Comparison of ENCODE assay signal across 1 cellular context in the genomic region with DNA sequence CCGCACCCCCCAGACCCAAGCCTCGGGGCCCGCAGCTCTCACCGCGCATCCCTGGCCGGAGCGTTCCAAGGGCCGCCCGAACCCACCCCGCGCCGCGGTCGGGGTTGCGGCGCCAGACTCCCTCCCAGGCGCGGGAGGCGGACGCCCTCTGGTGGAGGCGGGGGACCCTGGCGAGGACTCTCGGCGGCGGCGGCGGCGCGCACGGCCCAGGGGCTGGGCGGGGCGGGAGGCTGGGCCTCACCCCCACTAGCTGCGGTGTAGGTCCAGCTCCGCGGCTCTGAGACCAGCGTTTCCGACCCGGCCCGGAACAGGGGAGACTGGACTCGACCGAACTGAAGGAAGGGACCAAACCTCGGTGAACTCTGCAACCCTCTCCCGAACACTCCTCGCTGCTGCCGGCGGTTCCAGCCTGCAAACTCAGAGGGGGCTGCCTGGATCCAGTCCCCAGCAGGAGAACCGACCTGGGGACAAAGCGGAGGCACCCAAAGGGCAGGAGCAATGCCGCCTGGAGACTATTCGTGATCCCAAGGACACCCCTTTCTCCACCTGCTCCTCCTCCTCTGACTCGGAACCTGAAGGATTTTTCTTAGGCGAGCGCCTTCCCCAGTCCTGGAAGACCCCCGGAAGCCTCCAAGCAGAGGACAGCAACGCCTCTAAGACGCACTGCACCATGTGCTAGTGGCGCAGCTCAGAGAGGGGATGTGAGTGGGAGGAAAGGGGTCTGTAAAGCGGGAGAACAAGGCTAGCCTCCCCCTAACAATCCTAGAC.
TF ChIP-seq lines count a peak whose summit lies in the region.

No MANE protein-coding gene starts in this region.

TF ChIP-seq in HepG2, 621 proteins besides CTCF, POLR2A, EP300 and RAD21 (continued from another document and continues in another):
- TF ChIP-seq STAT6 (CRISPR knock-in tag; IDR thresholded peaks at IDR 0.05; ENCODE audit: borderline replicate concordance) (no peak), ZNF589 (CRISPR knock-in tag; conservative IDR thresholded peaks at IDR 0.05) (peak; percentile 35; the same call in 1 of the 2 replicates), ZNF546 (CRISPR knock-in tag; conservative IDR thresholded peaks at IDR 0.05) (peak; percentile 88; the same call in 1 of the 2 replicates), ZNF3 (CRISPR knock-in tag; IDR thresholded peaks at IDR 0.05) (no peak), CBX2 (IDR thresholded peaks at IDR 0.05; ENCODE audit: low read depth, low read length) (no peak), CBX2 (CRISPR knock-in tag; IDR thresholded peaks at IDR 0.05; ENCODE audit: low read depth) (no peak), NR1H2 (CRISPR knock-in tag; IDR thresholded peaks at IDR 0.05; ENCODE audit: borderline replicate concordance, low read depth) (no peak), ZNF839 (CRISPR knock-in tag; IDR thresholded peaks at IDR 0.05; ENCODE audit: borderline replicate concordance) (0 out of 2 replicates have a peak, but pooled peaks have one; percentile 15), ZNF558 (CRISPR knock-in tag; IDR thresholded peaks at IDR 0.05; ENCODE audit: borderline replicate concordance) (0 out of 2 replicates have a peak, but pooled peaks have one; percentile 66), ARID2 (CRISPR knock-in tag; IDR thresholded peaks at IDR 0.05; ENCODE audit: borderline replicate concordance) (no peak), ZBTB3 (CRISPR knock-in tag; IDR thresholded peaks at IDR 0.05; ENCODE audit: borderline replicate concordance, low read depth) (0 out of 2 replicates have a peak, but pooled peaks have one; percentile 69), MAFG (CRISPR knock-in tag; IDR thresholded peaks at IDR 0.05) (no peak), ZNF260 (CRISPR knock-in tag; IDR thresholded peaks at IDR 0.05; ENCODE audit: borderline replicate concordance, low read depth) (0 out of 2 replicates have a peak, but pooled peaks have one; percentile 90), THAP9 (CRISPR knock-in tag; IDR thresholded peaks at IDR 0.05; ENCODE audit: borderline replicate concordance) (no peak), PITX1 (CRISPR knock-in tag; IDR thresholded peaks at IDR 0.05) (no peak), ZNF761 (CRISPR knock-in tag; conservative IDR thresholded peaks at IDR 0.05) (0 out of 2 replicates have a peak, but pooled peaks have one; percentile 61), THAP7 (CRISPR knock-in tag; IDR thresholded peaks at IDR 0.05) (peak; percentile 1; the same call in 1 of the 2 replicates), MNT (IDR thresholded peaks at IDR 0.05) (no peak), CREBL2 (CRISPR knock-in tag; IDR thresholded peaks at IDR 0.05; ENCODE audit: borderline replicate concordance) (peak; percentile 68; the same call in 1 of the 2 replicates), DNMT1 (CRISPR knock-in tag; IDR thresholded peaks at IDR 0.05) (0 out of 2 replicates have a peak, but pooled peaks have one; percentile 79), ZNF850 (CRISPR knock-in tag; conservative IDR thresholded peaks at IDR 0.05) (peak; percentile 25; the same call in 1 of the 2 replicates), HMG20B (CRISPR knock-in tag; conservative IDR thresholded peaks at IDR 0.05) (no peak), ZNF460 (CRISPR knock-in tag; IDR thresholded peaks at IDR 0.05; ENCODE audit: borderline replicate concordance) (no peak), ZNF672 (CRISPR knock-in tag; IDR thresholded peaks at IDR 0.05) (no peak), RARA (CRISPR knock-in tag; IDR thresholded peaks at IDR 0.05) (peak; percentile 19; the same call in 1 of the 2 replicates), ZNF772 (CRISPR knock-in tag; IDR thresholded peaks at IDR 0.05) (no peak; the same call in 1 of the 2 replicates), ZNF614 (CRISPR knock-in tag; IDR thresholded peaks at IDR 0.05; ENCODE audit: borderline replicate concordance) (peak; percentile 57; the same call in 1 of the 2 replicates), ZNF484 (CRISPR knock-in tag; IDR thresholded peaks at IDR 0.05; ENCODE audit: borderline replicate concordance, low read depth) (no peak), ZNF704 (CRISPR knock-in tag; IDR thresholded peaks at IDR 0.05; ENCODE audit: borderline replicate concordance) (no peak), PBX3 (CRISPR knock-in tag; IDR thresholded peaks at IDR 0.05; ENCODE audit: borderline replicate concordance) (no peak), ZKSCAN1 (IDR thresholded peaks at IDR 0.05; ENCODE audit: low read length) (no peak), ZNF768 (CRISPR knock-in tag; IDR thresholded peaks at IDR 0.05) (0 out of 2 replicates have a peak, but pooled peaks have one; percentile 27), XRCC5 (optimal IDR thresholded peaks at IDR 0.05; ENCODE audit: low read length) (peak; percentile 96), IRX3 (CRISPR knock-in tag; IDR thresholded peaks at IDR 0.05; ENCODE audit: borderline replicate concordance, low read depth) (no peak)
- TF ChIP-seq, protein P1, sequence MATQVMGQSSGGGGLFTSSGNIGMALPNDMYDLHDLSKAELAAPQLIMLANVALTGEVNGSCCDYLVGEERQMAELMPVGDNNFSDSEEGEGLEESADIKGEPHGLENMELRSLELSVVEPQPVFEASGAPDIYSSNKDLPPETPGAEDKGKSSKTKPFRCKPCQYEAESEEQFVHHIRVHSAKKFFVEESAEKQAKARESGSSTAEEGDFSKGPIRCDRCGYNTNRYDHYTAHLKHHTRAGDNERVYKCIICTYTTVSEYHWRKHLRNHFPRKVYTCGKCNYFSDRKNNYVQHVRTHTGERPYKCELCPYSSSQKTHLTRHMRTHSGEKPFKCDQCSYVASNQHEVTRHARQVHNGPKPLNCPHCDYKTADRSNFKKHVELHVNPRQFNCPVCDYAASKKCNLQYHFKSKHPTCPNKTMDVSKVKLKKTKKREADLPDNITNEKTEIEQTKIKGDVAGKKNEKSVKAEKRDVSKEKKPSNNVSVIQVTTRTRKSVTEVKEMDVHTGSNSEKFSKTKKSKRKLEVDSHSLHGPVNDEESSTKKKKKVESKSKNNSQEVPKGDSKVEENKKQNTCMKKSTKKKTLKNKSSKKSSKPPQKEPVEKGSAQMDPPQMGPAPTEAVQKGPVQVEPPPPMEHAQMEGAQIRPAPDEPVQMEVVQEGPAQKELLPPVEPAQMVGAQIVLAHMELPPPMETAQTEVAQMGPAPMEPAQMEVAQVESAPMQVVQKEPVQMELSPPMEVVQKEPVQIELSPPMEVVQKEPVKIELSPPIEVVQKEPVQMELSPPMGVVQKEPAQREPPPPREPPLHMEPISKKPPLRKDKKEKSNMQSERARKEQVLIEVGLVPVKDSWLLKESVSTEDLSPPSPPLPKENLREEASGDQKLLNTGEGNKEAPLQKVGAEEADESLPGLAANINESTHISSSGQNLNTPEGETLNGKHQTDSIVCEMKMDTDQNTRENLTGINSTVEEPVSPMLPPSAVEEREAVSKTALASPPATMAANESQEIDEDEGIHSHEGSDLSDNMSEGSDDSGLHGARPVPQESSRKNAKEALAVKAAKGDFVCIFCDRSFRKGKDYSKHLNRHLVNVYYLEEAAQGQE (IDR thresholded peaks at IDR 0.05; ENCODE audit: borderline replicate concordance in 1 of 2, low read depth in 1 of 2, low read length in 2 of 2): no peak
- TF ChIP-seq, protein P2, sequence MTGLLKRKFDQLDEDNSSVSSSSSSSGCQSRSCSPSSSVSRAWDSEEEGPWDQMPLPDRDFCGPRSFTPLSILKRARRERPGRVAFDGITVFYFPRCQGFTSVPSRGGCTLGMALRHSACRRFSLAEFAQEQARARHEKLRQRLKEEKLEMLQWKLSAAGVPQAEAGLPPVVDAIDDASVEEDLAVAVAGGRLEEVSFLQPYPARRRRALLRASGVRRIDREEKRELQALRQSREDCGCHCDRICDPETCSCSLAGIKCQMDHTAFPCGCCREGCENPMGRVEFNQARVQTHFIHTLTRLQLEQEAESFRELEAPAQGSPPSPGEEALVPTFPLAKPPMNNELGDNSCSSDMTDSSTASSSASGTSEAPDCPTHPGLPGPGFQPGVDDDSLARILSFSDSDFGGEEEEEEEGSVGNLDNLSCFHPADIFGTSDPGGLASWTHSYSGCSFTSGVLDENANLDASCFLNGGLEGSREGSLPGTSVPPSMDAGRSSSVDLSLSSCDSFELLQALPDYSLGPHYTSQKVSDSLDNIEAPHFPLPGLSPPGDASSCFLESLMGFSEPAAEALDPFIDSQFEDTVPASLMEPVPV (CRISPR knock-in tag; IDR thresholded peaks at IDR 0.05): peak; percentile 69; the same call in 1 of the 2 replicates
- TF ChIP-seq, protein P3, sequence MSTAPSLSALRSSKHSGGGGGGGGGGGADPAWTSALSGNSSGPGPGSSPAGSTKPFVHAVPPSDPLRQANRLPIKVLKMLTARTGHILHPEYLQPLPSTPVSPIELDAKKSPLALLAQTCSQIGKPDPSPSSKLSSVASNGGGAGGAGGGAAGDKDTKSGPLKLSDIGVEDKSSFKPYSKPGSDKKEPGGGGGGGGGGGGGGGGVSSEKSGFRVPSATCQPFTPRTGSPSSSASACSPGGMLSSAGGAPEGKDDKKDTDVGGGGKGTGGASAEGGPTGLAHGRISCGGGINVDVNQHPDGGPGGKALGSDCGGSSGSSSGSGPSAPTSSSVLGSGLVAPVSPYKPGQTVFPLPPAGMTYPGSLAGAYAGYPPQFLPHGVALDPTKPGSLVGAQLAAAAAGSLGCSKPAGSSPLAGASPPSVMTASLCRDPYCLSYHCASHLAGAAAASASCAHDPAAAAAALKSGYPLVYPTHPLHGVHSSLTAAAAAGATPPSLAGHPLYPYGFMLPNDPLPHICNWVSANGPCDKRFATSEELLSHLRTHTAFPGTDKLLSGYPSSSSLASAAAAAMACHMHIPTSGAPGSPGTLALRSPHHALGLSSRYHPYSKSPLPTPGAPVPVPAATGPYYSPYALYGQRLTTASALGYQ (CRISPR knock-in tag; IDR thresholded peaks at IDR 0.05): peak; percentile 49; the same call in 1 of the 2 replicates
